12 cellular contexts compared by ENCODE assay signal in genomic region chr7:42661312-42661711, GRCh38.
A peak's percentile ranks its signal among the peaks of the same experiment; 100 is the strongest.
DNase-seq lines count a peak whose midpoint lies in the region; ATAC-seq, FAIRE-seq and TF ChIP-seq lines count a peak whose summit lies in the region.
"Had no signal": no experiment of that assay in that cellular context is flagged by ENCODE, and none has a peak within 500 bp of the region (broad histone marks: within the 10 kb centered on the region; RNA-seq: fewer than 3 reads in every experiment).

No MANE protein-coding gene starts in this region.

- H3K9me3 Mint-ChIP-seq in progenitor cell of endocrine pancreas (ENCODE audit: low read depth), result peaks cover 14% of the 10 kb centered on the region

- no peak overlapping the region for H3K9ac ChIP-seq in endothelial cell of umbilical vein (replicated peaks; ENCODE audit: extremely low read depth, insufficient read depth, low read length)

- no peaks in the 10 kb centered on the region for H3K4me1 Mint-ChIP-seq in progenitor cell of endocrine pancreas (ENCODE audit: low read depth)

- no peak overlapping the region for H3K4me3 ChIP-seq in Panc1 (ENCODE audit: low read depth in 2 of 2, low read length in 2 of 2)
- H3K4me3 ChIP-seq in endothelial cell of umbilical vein (replicated peaks in 1 of 3; ENCODE audit: insufficient read depth in 1 of 3, low read depth in 1 of 3, low read length in 3 of 3), result no peak overlapping the region
- H3K4me3 ChIP-seq in osteoblast (ENCODE audit: insufficient read depth, low read length), result no peak overlapping the region
- H3K4me3 ChIP-seq: SK-N-MC had no signal

- dilution Hi-C loops in endothelial cell of umbilical vein (cut with MboI; ENCODE audit: extremely low pct_ligation_motif_present, low sequenced_read_pairs), result no loop called here

- no peaks in the 10 kb centered on the region for H3K9me1 ChIP-seq in endothelial cell of umbilical vein (replicated peaks; ENCODE audit: control insufficient read depth, extremely low read depth, insufficient read depth, low read length)

- H3K36me3 Mint-ChIP-seq in progenitor cell of endocrine pancreas (ENCODE audit: insufficient read depth), result no peaks in the 10 kb centered on the region
- H3K36me3 Mint-ChIP-seq: CD8-positive, alpha-beta T cell had no signal

- TF ChIP-seq POLR2A in endothelial cell of umbilical vein (IDR thresholded peaks at IDR 0.05; ENCODE audit: low read depth, low read length), result no peak

- POLR2A ChIA-PET in Panc1 (lab: Charles Lee) (no interaction called here), endothelial cell of umbilical vein (lab: Charles Lee) (no interaction called here)

- H2AFZ ChIP-seq in endothelial cell of umbilical vein (ENCODE audit: low read depth, low read length), result no peak overlapping the region
- no peak overlapping the region for H2AFZ ChIP-seq in osteoblast (ENCODE audit: low read length)

- ATAC-seq in Panc1 (no peak), HG03460 (IDR thresholded peaks at IDR 0.05; ENCODE audit: unreplicated experiment) (no peak)
- ATAC-seq: activated CD4-positive, CD25-positive, alpha-beta regulatory T cell treated with anti-CD3 and anti-CD28 coated beads, Interleukin-2, amount 50 U/mL, for 24 hours; CD8-positive, alpha-beta T cell had no signal

- no peaks in the 10 kb centered on the region for H4K20me1 ChIP-seq in endothelial cell of umbilical vein (replicated peaks; ENCODE audit: control insufficient read depth, extremely low read depth, insufficient read depth, low read length)
- H4K20me1 ChIP-seq in osteoblast (ENCODE audit: insufficient read depth, low read length), result no peaks in the 10 kb centered on the region

- TF ChIP-seq CTCF in Panc1 (IDR thresholded peaks at IDR 0.05) (no peak), endothelial cell of umbilical vein (IDR thresholded peaks at IDR 0.05; ENCODE audit: extremely low read depth in 1 of 2, insufficient read depth in 1 of 2, low read depth in 1 of 2, low read length in 2 of 2) (no peak), osteoblast (IDR thresholded peaks at IDR 0.05; ENCODE audit: extremely low read depth, low read depth, low read length) (no peak), progenitor cell of endocrine pancreas (IDR thresholded peaks at IDR 0.05; ENCODE audit: unreplicated experiment) (no peak)

- H3K4me3 Mint-ChIP-seq in progenitor cell of endocrine pancreas (ENCODE audit: low read depth), result no peak overlapping the region
- H3K4me3 Mint-ChIP-seq: CD8-positive, alpha-beta T cell had no signal

- no peaks in the 10 kb centered on the region for H3K27me3 ChIP-seq in Panc1 (ENCODE audit: control insufficient read depth, insufficient read depth, low read length)
- no peaks in the 10 kb centered on the region for H3K27me3 ChIP-seq in endothelial cell of umbilical vein (ENCODE audit: control insufficient read depth in 2 of 2, insufficient read depth in 2 of 2, low read length in 2 of 2)
- H3K27me3 ChIP-seq in osteoblast (ENCODE audit: insufficient read depth, low read length), result no peaks in the 10 kb centered on the region

- BruUV-seq in Panc1 (replicated peaks; lab: Mats Ljungman, UMichigan), result no TSS peak
- BruUV-seq in endothelial cell of umbilical vein (replicated peaks; lab: Mats Ljungman, UMichigan), result no TSS peak

- no peak for FAIRE-seq in endothelial cell of umbilical vein (lab: Jason Lieb, UNC)

- CTCF ChIA-PET in Panc1 (lab: Charles Lee), result no interaction called here
- CTCF ChIA-PET in endothelial cell of umbilical vein (lab: Charles Lee), result no interaction called here

- H3K27ac Mint-ChIP-seq in progenitor cell of endocrine pancreas, result no peak overlapping the region
- H3K27ac Mint-ChIP-seq: CD8-positive, alpha-beta T cell had no signal

- H3K4me1 ChIP-seq in Panc1 (ENCODE audit: control insufficient read depth, insufficient read depth, low read length) (no peaks in the 10 kb centered on the region), endothelial cell of umbilical vein (ENCODE audit: control insufficient read depth, extremely low read depth, insufficient read depth, low read length) (peaks cover 3% of the 10 kb centered on the region), osteoblast (ENCODE audit: insufficient read depth, low read length) (no peaks in the 10 kb centered on the region)

- no peak overlapping the region for H3K4me2 ChIP-seq in endothelial cell of umbilical vein (ENCODE audit: insufficient read depth, low read length)
- H3K4me2 ChIP-seq in osteoblast (ENCODE audit: insufficient read depth, low read length), result no peak overlapping the region

- H3K9me3 ChIP-seq in Panc1 (ENCODE audit: control insufficient read depth, insufficient read depth, low read depth, low read length) (peaks cover 3% of the 10 kb centered on the region; the same call in 1 of the 2 replicates), endothelial cell of umbilical vein (replicated peaks; ENCODE audit: control insufficient read depth, insufficient read depth, low read length) (no peaks in the 10 kb centered on the region), osteoblast (ENCODE audit: low read depth, low read length) (no peaks in the 10 kb centered on the region)

- intact Hi-C loops in Panc1 (cut with micrococcal nuclease; ENCODE audit: unreplicated experiment), result no loop called here
- intact Hi-C loops in endothelial cell of umbilical vein (cut with micrococcal nuclease), result no loop called here

- H3K36me3 ChIP-seq in Panc1 (ENCODE audit: control insufficient read depth, insufficient read depth, low read length) (no peaks in the 10 kb centered on the region), endothelial cell of umbilical vein (ENCODE audit: control insufficient read depth in 2 of 2, extremely low read depth in 1 of 2, insufficient read depth in 2 of 2, low read length in 2 of 2) (no peaks in the 10 kb centered on the region), osteoblast (ENCODE audit: insufficient read depth, low read length) (no peaks in the 10 kb centered on the region)

- no peaks in the 10 kb centered on the region for H3K79me2 ChIP-seq in endothelial cell of umbilical vein (ENCODE audit: control insufficient read depth, insufficient read depth, low read length)
- no peaks in the 10 kb centered on the region for H3K79me2 ChIP-seq in osteoblast (ENCODE audit: insufficient read depth, low read length)

- no peaks in the 10 kb centered on the region for H3K27me3 Mint-ChIP-seq in progenitor cell of endocrine pancreas

- H3K27ac ChIP-seq in Panc1 (ENCODE audit: low read length), result no peak overlapping the region
- no peak overlapping the region for H3K27ac ChIP-seq in endothelial cell of umbilical vein (ENCODE audit: insufficient read depth, low read depth, low read length)
- no peak overlapping the region for H3K27ac ChIP-seq in osteoblast (ENCODE audit: low read depth, low read length)
- H3K27ac ChIP-seq: SK-N-MC had no signal

- in situ Hi-C loops in Panc1 (cut with HindIII; ENCODE audit: low pct_unique_long_range_greater_than_20kb, low sequenced_read_pairs), result no loop called here

- DNase-seq in ELR (ENCODE audit: low read depth), result peak; percentile 87
- DNase-seq in Panc1 (ENCODE audit: low read depth, low spot score), result peak; percentile 18
- peak; percentile 61 for DNase-seq in endothelial cell of umbilical vein (ENCODE audit: low read depth, low spot score)
- peak; percentile 8 for DNase-seq in osteoblast (ENCODE audit: insufficient read length, low spot score, missing footprints)
- no peak for DNase-seq in islet precursor cell
- no peak for DNase-seq in hypothalamus (lab: John Stamatoyannopoulos, UW)
- DNase-seq in progenitor cell of endocrine pancreas (ENCODE audit: low spot score, unreplicated experiment), result no peak
- DNase-seq: CD8-positive, alpha-beta T cell; NCI-H1417 had no signal

TF ChIP-seq in endothelial cell of umbilical vein, 7 proteins besides CTCF, POLR2A, EP300 and RAD21:
- TF ChIP-seq MYC (IDR thresholded peaks at IDR 0.05; ENCODE audit: low read depth, low read length), result no peak
- peak; percentile 70 for TF ChIP-seq JUN (IDR thresholded peaks at IDR 0.05; ENCODE audit: borderline replicate concordance, insufficient read depth, insufficient read length, low read depth)
- TF ChIP-seq EZH2 (IDR thresholded peaks at IDR 0.05; ENCODE audit: borderline replicate concordance, low read depth, low read length, severe bottlenecking), result no peak
- TF ChIP-seq GATA2 (IDR thresholded peaks at IDR 0.05; ENCODE audit: insufficient read depth, insufficient read length, low read depth, low read length), result no peak
- no peak for TF ChIP-seq MAX (IDR thresholded peaks at IDR 0.05; ENCODE audit: insufficient read depth, insufficient read length)
- no peak for TF ChIP-seq POLR2AphosphoS5 (IDR thresholded peaks at IDR 0.05; ENCODE audit: insufficient read depth, low read depth, low read length)
- TF ChIP-seq FOS (IDR thresholded peaks at IDR 0.05; ENCODE audit: borderline replicate concordance, insufficient read depth, low read length), result peak; percentile 64

Comparison
In these comparisons a context has a peak if more than half of its experiments do, and no peak if none do; other contexts are left out.
1. DNase-seq: peak in ELR (single experiment), Panc1 (single experiment), endothelial cell of umbilical vein (single experiment) and osteoblast (single experiment); none in islet precursor cell (single experiment), hypothalamus (0 of 51) and progenitor cell of endocrine pancreas (single experiment).